Comparison of ENCODE assay signal across 9 cellular contexts in genomic region chr1:61157420-61157987, GRCh38.
DNase-seq lines count a peak whose midpoint lies in the region; ATAC-seq and TF ChIP-seq lines count a peak whose summit lies in the region.
"Had no signal": no experiment of that assay in that cellular context is flagged by ENCODE, and none has a peak within 500 bp of the region (broad histone marks: within the 10 kb centered on the region; RNA-seq: fewer than 3 reads in every experiment).

No MANE protein-coding gene starts in this region.

- no peaks in the 10 kb centered on the region; the same call in 1 of the 2 replicates for H3K79me2 ChIP-seq in Karpas-422 (ENCODE audit: low read length)

- peaks cover 6% of the 10 kb centered on the region; the same call in 1 of the 2 replicates for H4K20me1 ChIP-seq in Karpas-422 (ENCODE audit: insufficient read depth, low read depth, low read length)

- H3K9me3 ChIP-seq in breast epithelium (no peaks in the 10 kb centered on the region), lower lobe of right lung (no peaks in the 10 kb centered on the region), Karpas-422 (ENCODE audit: low read length) (no peaks in the 10 kb centered on the region)

- no peak overlapping the region for H3K9ac ChIP-seq in Karpas-422 (ENCODE audit: low read length)

- CTCF ChIA-PET in AG04449 (lab: Yijun Ruan, JAX): interaction anchor here (0.8 to 2.0 kb wide), 6 partner anchors 13 to 696 kb away, joined by 3 to 8 read pairs (median 4); no protein-coding TSS in a partner anchor

- DNase-seq in AG04449 (ENCODE audit: low read depth, low spot score) (peak; percentile 78), LoVo (ENCODE audit: low spot score) (peak; percentile 59), breast epithelium (ENCODE audit: low spot score in 2 of 2) (no peak), lower lobe of right lung (no peak), Karpas-422 (no peak), NCI-H774 (lab: John Stamatoyannopoulos, UW) (no peak)
- DNase-seq: activated naive CD4-positive, alpha-beta T cell treated with anti-CD3 and anti-CD28 coated beads, Interleukin-2, amount 10 ng/mL, durations not matched to agents 7 days and 5 days had no signal

- no peaks in the 10 kb centered on the region for H3K27me3 ChIP-seq in breast epithelium
- H3K27me3 ChIP-seq in lower lobe of right lung (ENCODE audit: low read depth): no peaks in the 10 kb centered on the region
- H3K27me3 ChIP-seq in Karpas-422 (ENCODE audit: low read length): no peaks in the 10 kb centered on the region

- TF ChIP-seq CTCF in AG04449 (IDR thresholded peaks at IDR 0.05; ENCODE audit: insufficient read depth, low read length, missing control alignments) (no peak), breast epithelium (IDR thresholded peaks at IDR 0.05) (no peak), lower lobe of right lung (IDR thresholded peaks at IDR 0.05) (no peak)

- peak overlapping the region; percentile 21 to 45 for H3K27ac ChIP-seq in breast epithelium
- peak overlapping the region; percentile 28 for H3K27ac ChIP-seq in lower lobe of right lung
- H3K27ac ChIP-seq in Karpas-422 (ENCODE audit: low read length): no peak overlapping the region

- POLR2A ChIA-PET in AG04449 (lab: Yijun Ruan, JAX): no interaction called here

- intact Hi-C loops in breast epithelium (cut with DNase I; ENCODE audit: low total_unique reads): no loop called here
- intact Hi-C loops in lower lobe of right lung (cut with DNase I): no loop called here

- no peak overlapping the region for H3K4me3 ChIP-seq in AG04449 (ENCODE audit: low read depth, low read length)
- H3K4me3 ChIP-seq in breast epithelium: no peak overlapping the region
- no peak overlapping the region for H3K4me3 ChIP-seq in lower lobe of right lung
- H3K4me3 ChIP-seq in Karpas-422 (ENCODE audit: low read length): no peak overlapping the region

- no peak for TF ChIP-seq POLR2A in breast epithelium (IDR thresholded peaks at IDR 0.05)

- H2AFZ ChIP-seq in Karpas-422 (ENCODE audit: low read length): no peak overlapping the region

- H3K4me1 ChIP-seq in breast epithelium (peaks cover 8 to 12% of the 10 kb centered on the region in 2 donors), lower lobe of right lung (peaks cover 36% of the 10 kb centered on the region), Karpas-422 (ENCODE audit: low read length) (peaks cover 10% of the 10 kb centered on the region)

- H3K36me3 ChIP-seq in breast epithelium: no peaks in the 10 kb centered on the region
- H3K36me3 ChIP-seq in lower lobe of right lung: no peaks in the 10 kb centered on the region
- no peaks in the 10 kb centered on the region for H3K36me3 ChIP-seq in Karpas-422 (ENCODE audit: insufficient read depth, low read length)

- ATAC-seq in lower lobe of right lung: peak; percentile 61 to 72
- no peak for ATAC-seq in GM18909 (IDR thresholded peaks at IDR 0.05; ENCODE audit: poor library complexity, unreplicated experiment)
- ATAC-seq in GM21737 (IDR thresholded peaks at IDR 0.05; ENCODE audit: unreplicated experiment): no peak

- no peaks in the 10 kb centered on the region for H3K9me2 ChIP-seq in Karpas-422 (replicated peaks; ENCODE audit: insufficient read depth, low read length)

- H3K4me2 ChIP-seq in Karpas-422 (ENCODE audit: low read depth, low read length, poor library complexity, severe bottlenecking): no peak overlapping the region

Comparison
In these comparisons a context has a peak if more than half of its experiments do, and no peak if none do; other contexts are left out.
1. DNase-seq: peak in AG04449 (single experiment) and LoVo (single experiment); none in breast epithelium (0 of 2), lower lobe of right lung (single experiment), Karpas-422 (single experiment) and NCI-H774 (single experiment).
2. ATAC-seq: peak in lower lobe of right lung (2 of 2); none in GM18909 (single experiment) and GM21737 (single experiment).